8 cellular contexts compared by ENCODE assay signal in the genomic region with DNA sequence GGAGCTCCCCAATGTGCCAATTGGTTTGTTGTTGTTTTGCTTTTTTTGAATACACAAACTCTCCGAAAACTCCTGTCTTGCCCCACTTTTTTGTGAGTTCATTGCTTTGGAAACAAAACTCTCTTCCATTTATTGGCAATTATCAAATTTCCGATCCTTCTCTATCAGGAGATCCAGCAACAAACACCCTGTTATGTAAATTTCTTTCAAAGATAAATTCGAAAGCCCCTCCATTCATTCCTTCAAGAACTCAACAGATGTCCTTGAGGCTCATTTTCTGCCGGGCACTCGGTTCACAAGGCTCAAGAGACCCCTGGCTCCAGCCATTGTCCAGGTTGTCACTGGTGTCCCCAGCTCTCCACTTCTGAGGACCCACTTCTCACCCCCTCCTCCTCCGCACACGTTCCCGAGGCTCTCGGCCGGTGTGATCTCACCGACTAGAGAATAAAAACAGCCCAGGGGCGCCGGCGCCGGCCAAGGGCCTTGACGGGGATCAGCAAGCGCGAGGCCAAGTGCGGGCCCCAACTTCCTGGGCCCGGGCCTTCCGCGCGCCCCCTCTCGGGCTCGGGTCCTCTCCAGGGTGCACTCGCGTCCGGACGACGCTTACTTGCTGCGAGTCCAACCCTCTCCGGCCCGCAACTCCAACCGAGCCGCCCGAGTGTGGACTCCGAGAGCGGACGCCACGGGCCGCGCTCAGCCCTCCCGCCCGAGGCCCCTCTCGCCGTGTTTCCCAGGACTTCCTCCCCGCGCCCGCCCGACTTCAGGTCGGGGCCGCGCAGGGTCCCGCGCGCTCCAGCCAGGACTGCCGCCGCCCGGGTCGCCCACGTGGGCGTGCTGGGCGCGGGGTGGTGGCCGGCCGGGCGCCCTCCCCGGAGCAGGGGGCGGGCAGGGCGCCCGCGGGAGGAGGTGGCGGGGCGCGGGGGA. TPM values are rescaled to one million over a fixed set of nuclear protein-coding genes. Genes with fewer than 3 reads are reported as not detected.
DNase-seq lines count a peak whose midpoint lies in the region; ATAC-seq and TF ChIP-seq lines count a peak whose summit lies in the region.

No MANE protein-coding gene starts in this region.

- TSS peak; percentile 79 for BruUV-seq in Calu3 (replicated peaks; lab: Mats Ljungman, UMichigan)

- H3K4me3 ChIP-seq in iPS-18a (ENCODE audit: low read length) (peak overlapping the region; percentile 72), smooth muscle cell (peak overlapping the region; percentile 80)

- H3K27me3 Mint-ChIP-seq in Calu3 (ENCODE audit: unreplicated experiment) = no peaks in the 10 kb centered on the region

- TF ChIP-seq CTCF in Calu3 (IDR thresholded peaks at IDR 0.05; ENCODE audit: unreplicated experiment) (no peak), smooth muscle cell (IDR thresholded peaks at IDR 0.05; ENCODE audit: borderline replicate concordance, insufficient read depth, poor library complexity, severe bottlenecking) (no peak)

- peak overlapping the region; percentile 85 for H3K4me3 Mint-ChIP-seq in Calu3 (ENCODE audit: low read depth, unreplicated experiment)

- H3K9me3 ChIP-seq in iPS-18a (ENCODE audit: control insufficient read depth, low read depth, low read length) (no peaks in the 10 kb centered on the region), smooth muscle cell (replicated peaks; ENCODE audit: low read depth) (no peaks in the 10 kb centered on the region)

- no peaks in the 10 kb centered on the region for H3K36me3 ChIP-seq in iPS-18a (ENCODE audit: control insufficient read depth, low read depth, low read length)
- no peaks in the 10 kb centered on the region for H3K36me3 ChIP-seq in smooth muscle cell (ENCODE audit: low read depth)

- peak; percentile 67 for DNase-seq in Calu3
- peak; percentile 44 to 93 for DNase-seq in NCI-H526 (lab: John Stamatoyannopoulos, UW)
- DNase-seq in amniotic epithelial cell (ENCODE audit: low read depth) = peak; percentile 61
- no peak for DNase-seq in smooth muscle cell (lab: John Stamatoyannopoulos, UW; ENCODE audit: unreplicated experiment)
- DNase-seq in GDM1 (lab: John Stamatoyannopoulos, UW) = no peak
- no peak for DNase-seq in SW 1271 (lab: John Stamatoyannopoulos, UW)

- H3K79me2 ChIP-seq in smooth muscle cell (ENCODE audit: low read depth) = peaks cover 27% of the 10 kb centered on the region

- H3K9me3 Mint-ChIP-seq in Calu3 (ENCODE audit: low read depth, unreplicated experiment) = no peaks in the 10 kb centered on the region

- no peak overlapping the region for H3K27ac ChIP-seq in iPS-18a (ENCODE audit: low read length)
- H3K27ac ChIP-seq in smooth muscle cell (ENCODE audit: low read depth) = peak overlapping the region; percentile 92

- peaks cover 58% of the 10 kb centered on the region for H3K36me3 Mint-ChIP-seq in Calu3 (ENCODE audit: insufficient read depth, unreplicated experiment)

- H4K20me1 ChIP-seq in smooth muscle cell (ENCODE audit: low read depth) = peaks cover 31% of the 10 kb centered on the region

- CTCF ChIA-PET in Calu3 (lab: Charles Lee) = interaction anchor here (0.6 to 1.7 kb wide), 6 partner anchors 15 to 121 kb away, joined by 3 to 5 read pairs (median 4); no protein-coding TSS in a partner anchor

- 2% methylated on average over 55 of the region's 75 CpGs for WGBS in smooth muscle cell (ENCODE audit: low lambda C conversion rate)

- H3K4me1 ChIP-seq in iPS-18a (ENCODE audit: control insufficient read depth, low read depth, low read length) (peaks cover 30% of the 10 kb centered on the region), smooth muscle cell (ENCODE audit: low read depth) (peaks cover 35% of the 10 kb centered on the region)

- H3K27ac Mint-ChIP-seq in Calu3 (ENCODE audit: unreplicated experiment) = peak overlapping the region; percentile 80

- H3K27me3 ChIP-seq in iPS-18a (ENCODE audit: control insufficient read depth, insufficient read depth, low read length) = peaks cover 61% of the 10 kb centered on the region
- no peaks in the 10 kb centered on the region for H3K27me3 ChIP-seq in smooth muscle cell (ENCODE audit: low read depth)

- H3K9ac ChIP-seq in iPS-18a (ENCODE audit: low read length) (peak overlapping the region; percentile 16), smooth muscle cell (ENCODE audit: low read depth) (peak overlapping the region; percentile 78)

- H2AFZ ChIP-seq in smooth muscle cell (ENCODE audit: low read depth) = peak overlapping the region; percentile 68

- peaks cover 47% of the 10 kb centered on the region for H3K4me1 Mint-ChIP-seq in Calu3 (ENCODE audit: low read depth, unreplicated experiment)

- peak overlapping the region; percentile 92 for H3K4me2 ChIP-seq in smooth muscle cell

- peaks cover 21% of the 10 kb centered on the region for H3F3A ChIP-seq in smooth muscle cell (ENCODE audit: low read depth)

- peak; percentile 47 for ATAC-seq in GM21576 (IDR thresholded peaks at IDR 0.05; ENCODE audit: unreplicated experiment)

- intact Hi-C loops in Calu3 (cut with micrococcal nuclease; ENCODE audit: unreplicated experiment) = loop anchor here (1.0 to 10.0 kb wide), 5 partner anchors 17 to 240 kb away; a partner anchor contains a TSS

RNA-seq across cellular contexts. Expression of a gene that starts 0.5 kb away (rescaled TPM):
- total RNA-seq in Calu3 (2022) (121 and 147 TPM in 2 replicates), smooth muscle cell (21.9 and 25.9 TPM in 2 replicates)
- polyA plus RNA-seq in smooth muscle cell = 20.2 and 27.7 TPM in 2 replicates

Comparison
In these comparisons a context has a peak if more than half of its experiments do, and no peak if none do; other contexts are left out.
1. DNase-seq: peak in Calu3 (single experiment), NCI-H526 (2 of 2) and amniotic epithelial cell (single experiment); none in smooth muscle cell (single experiment), GDM1 (single experiment) and SW 1271 (0 of 2).